Comparison of ENCODE assay signal across 8 cellular contexts in genomic region chr1:68495968-68496679, GRCh38. TPM values are rescaled to one million over a fixed set of nuclear protein-coding genes. Genes with fewer than 3 reads are reported as not detected.
DNase-seq lines count a peak whose midpoint lies in the region; ATAC-seq and TF ChIP-seq lines count a peak whose summit lies in the region.

No MANE protein-coding gene starts in this region.

- H3K27ac Mint-ChIP-seq in GM23338, result peak overlapping the region; percentile 84; the same call in 1 of the 2 replicates

- H3K27me3 ChIP-seq in GM23338 (ENCODE audit: insufficient read depth) (no peaks in the 10 kb centered on the region), adipocyte (replicated peaks; ENCODE audit: control insufficient read depth, insufficient read depth, low read length) (no peaks in the 10 kb centered on the region), lower lobe of right lung (ENCODE audit: low read depth) (no peaks in the 10 kb centered on the region), vagina (no peaks in the 10 kb centered on the region)

- H3K9ac ChIP-seq in adipocyte (ENCODE audit: low read length), result peak overlapping the region; percentile 48

- peak overlapping the region; percentile 96 for H3K4me3 Mint-ChIP-seq in GM23338

- ATAC-seq in GM23338 (no peak), lower lobe of right lung (no peak)

- intact Hi-C loops in lower lobe of right lung (cut with DNase I), result no loop called here
- intact Hi-C loops in vagina (cut with DNase I), result no loop called here

- no peaks in the 10 kb centered on the region for H4K20me1 ChIP-seq in GM23338 (replicated peaks; ENCODE audit: insufficient read depth)

- TF ChIP-seq POLR2A in NB4 (IDR thresholded peaks at IDR 0.05; ENCODE audit: extremely low read depth, insufficient read length), result no peak
- TF ChIP-seq POLR2A in vagina (IDR thresholded peaks at IDR 0.05), result no peak

- H3K4me1 ChIP-seq in GM23338 (ENCODE audit: insufficient read depth) (peaks cover 11% of the 10 kb centered on the region), adipocyte (ENCODE audit: control insufficient read depth, insufficient read depth, low read length) (peaks cover 4% of the 10 kb centered on the region), lower lobe of right lung (peaks cover 18% of the 10 kb centered on the region), vagina (peaks cover 9% of the 10 kb centered on the region)

- H3K36me3 Mint-ChIP-seq in GM23338 (ENCODE audit: low read depth), result peaks cover 22% of the 10 kb centered on the region

- H3K27me3 Mint-ChIP-seq in GM23338 (ENCODE audit: insufficient read depth, low read depth, poor library complexity), result peaks cover 4% of the 10 kb centered on the region

- H3K9me3 ChIP-seq in adipocyte (ENCODE audit: control insufficient read depth, low read length), result no peaks in the 10 kb centered on the region
- H3K9me3 ChIP-seq in lower lobe of right lung, result no peaks in the 10 kb centered on the region
- H3K9me3 ChIP-seq in vagina, result no peaks in the 10 kb centered on the region

- peak overlapping the region; percentile 96 for H2AFZ ChIP-seq in GM23338

- H3K9me2 ChIP-seq in GM23338 (ENCODE audit: insufficient read depth), result no peaks in the 10 kb centered on the region

- peak overlapping the region; percentile 89 for H3K4me3 ChIP-seq in GM23338
- peak overlapping the region; percentile 99 for H3K4me3 ChIP-seq in NB4 (ENCODE audit: low read depth, low read length)
- peak overlapping the region; percentile 92 for H3K4me3 ChIP-seq in adipocyte (ENCODE audit: low read length)
- H3K4me3 ChIP-seq in lower lobe of right lung, result peak overlapping the region; percentile 68
- H3K4me3 ChIP-seq in vagina, result peak overlapping the region; percentile 52 to 55

- H3K27ac ChIP-seq in GM23338 (ENCODE audit: low read depth), result peak overlapping the region; percentile 88
- no peak overlapping the region for H3K27ac ChIP-seq in lower lobe of right lung
- no peak overlapping the region for H3K27ac ChIP-seq in vagina

- DNase-seq in NCI-H1417 (lab: John Stamatoyannopoulos, UW) (peak; percentile 22 to 74 (median 61)), NCI-H1417 treated with DMSO at 0.1 percent for 48 hours (lab: John Stamatoyannopoulos, UW) (no peak), GM23338 (ENCODE audit: low spot score) (no peak), NB4 (ENCODE audit: low read depth) (peak; percentile 29), adipocyte (ENCODE audit: low read depth) (no peak), lower lobe of right lung (no peak), vagina (ENCODE audit: extremely low spot score in 2 of 2) (no peak), dedifferentiated amniotic fluid mesenchymal stem cell (ENCODE audit: extremely low spot score) (no peak)

- no peak for TF ChIP-seq CTCF in GM23338 (conservative IDR thresholded peaks at IDR 0.05; ENCODE audit: low read depth in 2 of 2)
- TF ChIP-seq CTCF in NB4 (IDR thresholded peaks at IDR 0.05; ENCODE audit: low read depth, low read length), result no peak
- no peak for TF ChIP-seq CTCF in lower lobe of right lung (IDR thresholded peaks at IDR 0.05)
- TF ChIP-seq CTCF in vagina (IDR thresholded peaks at IDR 0.05), result no peak

- H3F3A ChIP-seq in GM23338 (replicated peaks; ENCODE audit: low read depth), result no peaks in the 10 kb centered on the region

- H3K36me3 ChIP-seq in GM23338 (ENCODE audit: insufficient read depth) (peaks cover 12% of the 10 kb centered on the region), adipocyte (ENCODE audit: control insufficient read depth, insufficient read depth, low read length, severe bottlenecking) (no peaks in the 10 kb centered on the region), lower lobe of right lung (no peaks in the 10 kb centered on the region), vagina (no peaks in the 10 kb centered on the region)

- peaks cover 24% of the 10 kb centered on the region for H3K4me1 Mint-ChIP-seq in GM23338

- peaks cover 51% of the 10 kb centered on the region for H3K79me2 ChIP-seq in GM23338 (replicated peaks; ENCODE audit: insufficient read depth)

- H3K9me3 Mint-ChIP-seq in GM23338, result no peaks in the 10 kb centered on the region

- peak overlapping the region; percentile 91 for H3K4me2 ChIP-seq in GM23338

TF ChIP-seq in GM23338, 12 proteins besides CTCF, POLR2A, EP300 and RAD21 (continues in another document):
- TF ChIP-seq, protein P1, sequence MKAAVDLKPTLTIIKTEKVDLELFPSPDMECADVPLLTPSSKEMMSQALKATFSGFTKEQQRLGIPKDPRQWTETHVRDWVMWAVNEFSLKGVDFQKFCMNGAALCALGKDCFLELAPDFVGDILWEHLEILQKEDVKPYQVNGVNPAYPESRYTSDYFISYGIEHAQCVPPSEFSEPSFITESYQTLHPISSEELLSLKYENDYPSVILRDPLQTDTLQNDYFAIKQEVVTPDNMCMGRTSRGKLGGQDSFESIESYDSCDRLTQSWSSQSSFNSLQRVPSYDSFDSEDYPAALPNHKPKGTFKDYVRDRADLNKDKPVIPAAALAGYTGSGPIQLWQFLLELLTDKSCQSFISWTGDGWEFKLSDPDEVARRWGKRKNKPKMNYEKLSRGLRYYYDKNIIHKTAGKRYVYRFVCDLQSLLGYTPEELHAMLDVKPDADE (IDR thresholded peaks at IDR 0.05), result no peak
- TF ChIP-seq, protein P2, sequence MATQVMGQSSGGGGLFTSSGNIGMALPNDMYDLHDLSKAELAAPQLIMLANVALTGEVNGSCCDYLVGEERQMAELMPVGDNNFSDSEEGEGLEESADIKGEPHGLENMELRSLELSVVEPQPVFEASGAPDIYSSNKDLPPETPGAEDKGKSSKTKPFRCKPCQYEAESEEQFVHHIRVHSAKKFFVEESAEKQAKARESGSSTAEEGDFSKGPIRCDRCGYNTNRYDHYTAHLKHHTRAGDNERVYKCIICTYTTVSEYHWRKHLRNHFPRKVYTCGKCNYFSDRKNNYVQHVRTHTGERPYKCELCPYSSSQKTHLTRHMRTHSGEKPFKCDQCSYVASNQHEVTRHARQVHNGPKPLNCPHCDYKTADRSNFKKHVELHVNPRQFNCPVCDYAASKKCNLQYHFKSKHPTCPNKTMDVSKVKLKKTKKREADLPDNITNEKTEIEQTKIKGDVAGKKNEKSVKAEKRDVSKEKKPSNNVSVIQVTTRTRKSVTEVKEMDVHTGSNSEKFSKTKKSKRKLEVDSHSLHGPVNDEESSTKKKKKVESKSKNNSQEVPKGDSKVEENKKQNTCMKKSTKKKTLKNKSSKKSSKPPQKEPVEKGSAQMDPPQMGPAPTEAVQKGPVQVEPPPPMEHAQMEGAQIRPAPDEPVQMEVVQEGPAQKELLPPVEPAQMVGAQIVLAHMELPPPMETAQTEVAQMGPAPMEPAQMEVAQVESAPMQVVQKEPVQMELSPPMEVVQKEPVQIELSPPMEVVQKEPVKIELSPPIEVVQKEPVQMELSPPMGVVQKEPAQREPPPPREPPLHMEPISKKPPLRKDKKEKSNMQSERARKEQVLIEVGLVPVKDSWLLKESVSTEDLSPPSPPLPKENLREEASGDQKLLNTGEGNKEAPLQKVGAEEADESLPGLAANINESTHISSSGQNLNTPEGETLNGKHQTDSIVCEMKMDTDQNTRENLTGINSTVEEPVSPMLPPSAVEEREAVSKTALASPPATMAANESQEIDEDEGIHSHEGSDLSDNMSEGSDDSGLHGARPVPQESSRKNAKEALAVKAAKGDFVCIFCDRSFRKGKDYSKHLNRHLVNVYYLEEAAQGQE (IDR thresholded peaks at IDR 0.05; ENCODE audit: unreplicated experiment), result no peak
- TF ChIP-seq CREB1 (CRISPR knock-in tag; IDR thresholded peaks at IDR 0.05; ENCODE audit: low read depth) (no peak), NANOG (IDR thresholded peaks at IDR 0.05; ENCODE audit: borderline replicate concordance) (no peak), STAT1 (IDR thresholded peaks at IDR 0.05; ENCODE audit: unreplicated experiment) (no peak), JUNB (IDR thresholded peaks at IDR 0.05; ENCODE audit: unreplicated experiment) (no peak), EZH2phosphoT487 (IDR thresholded peaks at IDR 0.05; ENCODE audit: unreplicated experiment) (no peak), ZNF114 (CRISPR knock-in tag; IDR thresholded peaks at IDR 0.05) (no peak), POLR2AphosphoS5 (IDR thresholded peaks at IDR 0.05; ENCODE audit: low read depth) (no peak)

RNA-seq across cellular contexts. Expression of gene DEPDC1, which starts 0.8 kb away (rescaled TPM):
- total RNA-seq in GM23338 (2014; rRNA removed; shearing (Covaris generic)), result 42.9 and 47.0 TPM in 2 replicates
- 16.5 and 30.0 TPM in 2 replicates for polyA plus RNA-seq in GM23338 (2016; fragmentation: Nextera tagmentation; extraction: Ambion mirVana)
- total RNA-seq in lower lobe of right lung (1.2 TPM), vagina (1.7 TPM)

RNA-seq across cellular contexts. Expression of gene RPE65, which starts 46.4 kb away (rescaled TPM):
- total RNA-seq in GM23338 (2014; rRNA removed; shearing (Covaris generic)), result not detected in 2 replicates
- not detected in 2 replicates for polyA plus RNA-seq in GM23338 (2016; fragmentation: Nextera tagmentation; extraction: Ambion mirVana)
- not detected for total RNA-seq in lower lobe of right lung
- total RNA-seq in vagina, result not detected

Comparison
In these comparisons a context has a peak if more than half of its experiments do, and no peak if none do; other contexts are left out.
1. DNase-seq: peak in NCI-H1417 (3 of 3) and NB4 (single experiment); none in NCI-H1417 treated with DMSO at 0.1 percent for 48 hours (single experiment), GM23338 (single experiment), adipocyte (single experiment), lower lobe of right lung (single experiment), vagina (0 of 2) and dedifferentiated amniotic fluid mesenchymal stem cell (single experiment).
2. RNA of gene DEPDC1, which starts 0.8 kb away (total RNA-seq): 42.9 to 47.0 TPM in GM23338; 1.7 TPM in vagina (single experiment) and 1.2 TPM in lower lobe of right lung (single experiment); every median in the first group is over 10 times any median in the second.
3. Peak in every context shown above with its lines, with median percentiles within 50 percentile points of each other: H3K4me3 ChIP-seq.